In genomic region chr15:44861917-44862316, GRCh38 we compare ENCODE assay signal across 40 cellular contexts.
"Had no signal": no experiment of that assay in that cellular context is flagged by ENCODE, and none has a peak within 500 bp of the region (broad histone marks: within the 10 kb centered on the region; RNA-seq: fewer than 3 reads in every experiment).

No MANE protein-coding gene starts in this region.

- H3K27me3 Mint-ChIP-seq: activated CD4-positive, alpha-beta memory T cell treated with anti-CD3 and anti-CD28 coated beads, Interleukin-2, amount 10 ng/mL, durations not matched to agents 7 days and 5 days; activated CD8-positive, alpha-beta memory T cell treated with anti-CD3 and anti-CD28 coated beads, Interleukin-2, amount 10 ng/mL, durations not matched to agents 7 days and 5 days had no signal

- H3K9me3 Mint-ChIP-seq: central memory CD8-positive, alpha-beta T cell; T-helper 1 cell treated with Interleukin-12 subunit alpha and Interleukin-12 subunit beta and Interleukin-4 antibody, amounts not matched to agents 30 μg/mL and 1 μg/mL, for 36 hours had no signal

- DNase-seq: activated CD4-positive, alpha-beta memory T cell treated with anti-CD3 and anti-CD28 coated beads, Interleukin-2, amount 10 ng/mL, durations not matched to agents 7 days and 5 days; activated CD4-positive, alpha-beta T cell treated with anti-CD3 and anti-CD28 coated beads for 1 hour; activated CD4-positive, alpha-beta T cell treated with anti-CD3 and anti-CD28 coated beads for 36 hours; activated CD4-positive, alpha-beta T cell treated with anti-CD3 and anti-CD28 coated beads for 48 hours; activated CD4-positive, alpha-beta T cell treated with anti-CD3 and anti-CD28 coated beads, Interleukin-2, amount 10 ng/mL, durations not matched to agents 7 days and 5 days; activated CD4-positive, alpha-beta T cell treated with anti-CD3 and anti-CD28 coated beads, Interleukin-2, amount 50 U/mL, for 48 hours; activated CD4-positive, CD25-positive, alpha-beta regulatory T cell; activated CD8-positive, alpha-beta memory T cell treated with anti-CD3 and anti-CD28 coated beads for 24 hours; activated CD8-positive, alpha-beta memory T cell treated with anti-CD3 and anti-CD28 coated beads, Interleukin-2, amount 10 ng/mL, durations not matched to agents 7 days and 5 days; activated CD8-positive, alpha-beta memory T cell treated with anti-CD3 and anti-CD28 coated beads, Interleukin-2, amount 50 U/mL, for 48 hours; activated CD8-positive, alpha-beta T cell treated with anti-CD3 and anti-CD28 coated beads, Interleukin-2, amount 10 ng/mL, durations not matched to agents 7 days and 5 days; activated effector memory CD4-positive, alpha-beta T cell treated with Interleukin-2 at 50 U/mL for 16 hours; activated gamma-delta T cell; activated naive CD4-positive, alpha-beta T cell; activated naive CD4-positive, alpha-beta T cell treated with anti-CD3 and anti-CD28 coated beads for 36 hours; activated naive CD4-positive, alpha-beta T cell treated with anti-CD3 and anti-CD28 coated beads, Interleukin-2, amount 50 U/mL, for 16 hours; activated naive CD8-positive, alpha-beta T cell treated with anti-CD3 and anti-CD28 coated beads for 36 hours; activated T-cell treated with anti-CD3 and anti-CD28 coated beads, Interleukin-2, amount 50 U/mL, for 24 hours; activated T-cell treated with anti-CD3 and anti-CD28 coated beads, Interleukin-2, amount 50 U/mL, for 48 hours; amygdala; anterior cingulate cortex; caudate nucleus; cerebellar nuclear complex; T-helper 1 cell; T-helper 2 cell; T-helper 9 cell; WERI-Rb-1 had no signal

- H3K4me1 ChIP-seq: ascending aorta had no signal

- H3K9me3 ChIP-seq: adrenal gland, ascending aorta had no signal

- H3K4me1 Mint-ChIP-seq: activated CD4-positive, alpha-beta memory T cell treated with anti-CD3 and anti-CD28 coated beads, Interleukin-2, amount 10 ng/mL, durations not matched to agents 7 days and 5 days; activated CD4-positive, alpha-beta T cell treated with anti-CD3 and anti-CD28 coated beads for 36 hours; activated CD4-positive, alpha-beta T cell treated with anti-CD3 and anti-CD28 coated beads, Interleukin-2, amount 10 ng/mL, durations not matched to agents 7 days and 5 days; activated CD8-positive, alpha-beta memory T cell treated with anti-CD3 and anti-CD28 coated beads, Interleukin-2, amount 10 ng/mL, durations not matched to agents 7 days and 5 days; activated naive CD8-positive, alpha-beta T cell treated with anti-CD3 and anti-CD28 coated beads for 36 hours; brain; central memory CD8-positive, alpha-beta T cell; WTC11 had no signal

- H3K36me3 Mint-ChIP-seq: brain had no signal

- H3K27ac ChIP-seq: ascending aorta, cardiac muscle cell, WERI-Rb-1 had no signal

- H3K27me3 ChIP-seq: adrenal gland, ascending aorta, cardiac muscle cell had no signal

- H3K27ac Mint-ChIP-seq: activated CD4-positive, alpha-beta memory T cell treated with anti-CD3 and anti-CD28 coated beads, Interleukin-2, amount 10 ng/mL, durations not matched to agents 7 days and 5 days; activated CD4-positive, alpha-beta T cell treated with anti-CD3 and anti-CD28 coated beads for 36 hours; activated CD4-positive, alpha-beta T cell treated with anti-CD3 and anti-CD28 coated beads, Interleukin-2, amount 10 ng/mL, durations not matched to agents 7 days and 5 days; activated CD8-positive, alpha-beta memory T cell treated with anti-CD3 and anti-CD28 coated beads, Interleukin-2, amount 10 ng/mL, durations not matched to agents 7 days and 5 days; activated CD8-positive, alpha-beta T cell treated with anti-CD3 and anti-CD28 coated beads, Interleukin-2, amount 10 ng/mL, durations not matched to agents 7 days and 5 days; activated naive CD4-positive, alpha-beta T cell treated with anti-CD3 and anti-CD28 coated beads for 36 hours; activated naive CD4-positive, alpha-beta T cell treated with anti-CD3 and anti-CD28 coated beads, Interleukin-2, amount 50 U/mL, for 72 hours; activated naive CD8-positive, alpha-beta T cell treated with anti-CD3 and anti-CD28 coated beads for 36 hours; activated T-cell treated with anti-CD3 and anti-CD28 coated beads, Interleukin-2, amount 50 U/mL, for 24 hours; activated T-helper 2 cell treated with anti-CD3 and anti-CD28 coated beads, Interferon-gamma antibody, Interleukin-2, Interleukin-4, amounts not matched to agents 10 μg/mL and 5 μg/mL and 100 μg/mL, durations not matched to agents 14 hours and 24 hours and 36 hours; brain; T-helper 1 cell treated with Interleukin-12 subunit alpha and Interleukin-12 subunit beta and Interleukin-4 antibody, amounts not matched to agents 30 μg/mL and 1 μg/mL, for 36 hours; T-helper 2 cell treated with Interferon-gamma antibody and Interleukin-4, amounts not matched to agents 5 μg/mL and 100 μg/mL, for 36 hours; WTC11 had no signal

- H3K36me3 ChIP-seq: adrenal gland, ascending aorta, cardiac muscle cell, WERI-Rb-1 had no signal

- H3K4me3 ChIP-seq: adrenal gland, ascending aorta, cardiac muscle cell had no signal

- H3K4me3 Mint-ChIP-seq: activated CD4-positive, alpha-beta memory T cell treated with anti-CD3 and anti-CD28 coated beads, Interleukin-2, amount 10 ng/mL, durations not matched to agents 7 days and 5 days; activated CD4-positive, alpha-beta T cell treated with anti-CD3 and anti-CD28 coated beads for 36 hours; activated CD4-positive, alpha-beta T cell treated with anti-CD3 and anti-CD28 coated beads, Interleukin-2, amount 10 ng/mL, durations not matched to agents 7 days and 5 days; activated CD8-positive, alpha-beta memory T cell treated with anti-CD3 and anti-CD28 coated beads, Interleukin-2, amount 10 ng/mL, durations not matched to agents 7 days and 5 days; activated CD8-positive, alpha-beta T cell treated with anti-CD3 and anti-CD28 coated beads, Interleukin-2, amount 10 ng/mL, durations not matched to agents 7 days and 5 days; activated naive CD4-positive, alpha-beta T cell treated with anti-CD3 and anti-CD28 coated beads for 36 hours; activated naive CD8-positive, alpha-beta T cell treated with anti-CD3 and anti-CD28 coated beads for 36 hours; activated T-cell treated with anti-CD3 and anti-CD28 coated beads, Interleukin-2, amount 50 U/mL, for 24 hours; brain; central memory CD8-positive, alpha-beta T cell; T-helper 1 cell treated with Interleukin-12 subunit alpha and Interleukin-12 subunit beta and Interleukin-4 antibody, amounts not matched to agents 30 μg/mL and 1 μg/mL, for 36 hours; T-helper 2 cell treated with Interferon-gamma antibody and Interleukin-4, amounts not matched to agents 5 μg/mL and 100 μg/mL, for 36 hours; WTC11 had no signal

- ATAC-seq: activated CD4-positive, alpha-beta T cell treated with anti-CD3 and anti-CD28 coated beads for 36 hours; activated CD4-positive, CD25-positive, alpha-beta regulatory T cell treated with anti-CD3 and anti-CD28 coated beads, Interleukin-2, amount 50 U/mL, for 24 hours; activated CD8-positive, alpha-beta memory T cell treated with anti-CD3 and anti-CD28 coated beads, Interleukin-2, amount 10 ng/mL, durations not matched to agents 7 days and 5 days; activated CD8-positive, alpha-beta T cell treated with anti-CD3 and anti-CD28 coated beads, Interleukin-2, amount 10 ng/mL, durations not matched to agents 7 days and 5 days; activated naive CD4-positive, alpha-beta T cell treated with anti-CD3 and anti-CD28 coated beads, Interleukin-2, amount 50 U/mL, for 72 hours; WTC11 had no signal

- FAIRE-seq: bronchial epithelial cell, TTC549 had no signal
